In the genomic region with DNA sequence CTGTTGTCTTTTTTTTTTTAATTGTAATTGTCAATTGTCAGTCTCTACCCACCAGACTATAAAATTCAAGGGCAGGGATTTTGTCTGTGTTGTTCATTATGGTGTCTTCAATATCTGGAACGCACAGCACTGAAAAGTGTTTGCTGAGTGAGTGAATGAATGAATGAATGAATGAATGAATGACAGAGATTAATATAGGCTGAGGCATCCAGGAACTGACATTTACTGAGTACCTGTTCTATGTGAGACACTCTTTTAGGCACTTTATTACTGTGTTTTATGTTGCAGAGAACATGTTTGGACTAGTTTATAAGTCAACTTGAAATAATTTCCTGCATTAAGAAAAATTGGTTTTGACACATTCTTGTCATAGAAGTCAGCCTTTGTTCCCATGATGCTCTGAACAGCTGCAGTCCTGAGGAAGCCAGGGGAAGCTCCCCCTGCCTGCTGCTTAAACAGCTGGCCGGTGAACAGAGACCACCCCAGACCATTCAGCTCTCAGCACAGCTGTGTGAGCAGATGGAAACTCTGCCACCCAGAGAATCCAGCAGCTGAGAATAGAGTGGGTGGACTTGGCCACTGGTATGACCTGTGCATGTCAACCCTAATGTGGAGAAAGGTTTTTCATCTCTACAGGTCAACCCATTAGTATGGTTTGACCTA, we compare ENCODE assay signal across 16 cellular contexts.
A peak's percentile ranks its signal among the peaks of the same experiment; 100 is the strongest.
DNase-seq lines count a peak whose midpoint lies in the region; ATAC-seq and TF ChIP-seq lines count a peak whose summit lies in the region.
"Had no signal": no experiment of that assay in that cellular context is flagged by ENCODE, and none has a peak within 500 bp of the region (broad histone marks: within the 10 kb centered on the region; RNA-seq: fewer than 3 reads in every experiment).

No MANE protein-coding gene starts in this region.

- H3K4me3 Mint-ChIP-seq in stimulated activated naive CD8-positive, alpha-beta T cell treated with anti-CD3 and anti-CD28 coated beads, Interleukin-15, Interleukin-2, amounts not matched to agents 100 ng/mL and 50 ng/mL, for 24 hours: no peak overlapping the region
- peak overlapping the region in 1 of 2 donors; percentile 6 for H3K4me3 Mint-ChIP-seq in stimulated activated naive CD8-positive, alpha-beta T cell treated with anti-CD3 and anti-CD28 coated beads, Interleukin-15, amount 100 ng/mL, for 72 hours
- H3K4me3 Mint-ChIP-seq in activated T-helper 1 cell treated with anti-CD3 and anti-CD28 coated beads, Interleukin-12 subunit alpha, Interleukin-12 subunit beta, Interleukin-2, Interleukin-4 antibody, amounts not matched to agents 30 ng/mL and 10 ng/mL and 1 ng/mL, durations not matched to agents 14 hours and 24 hours and 36 hours: no peak overlapping the region
- H3K4me3 Mint-ChIP-seq: B cell, memory B cell had no signal

- DNase-seq in stimulated activated naive CD8-positive, alpha-beta T cell treated with anti-CD3 and anti-CD28 coated beads, Interleukin-15, amount 100 ng/mL, for 72 hours: no peak
- DNase-seq in activated T-helper 1 cell treated with anti-CD3 and anti-CD28 coated beads, Interleukin-12 subunit alpha, Interleukin-12 subunit beta, Interleukin-2, Interleukin-4 antibody, amounts not matched to agents 30 ng/mL and 10 ng/mL and 1 ng/mL, durations not matched to agents 14 hours and 24 hours and 36 hours (ENCODE audit: low spot score): no peak
- peak; percentile 41 for DNase-seq in fibroblast of mammary gland (ENCODE audit: low read depth)
- no peak for DNase-seq in NCI-H774 (lab: John Stamatoyannopoulos, UW)
- no peak for DNase-seq in NCI-H187 (lab: John Stamatoyannopoulos, UW)
- DNase-seq: body of pancreas; heart left ventricle; NCI-H1436; Peyer's patch; psoas muscle; stimulated activated naive CD4-positive, alpha-beta T cell; transverse colon had no signal

- no peak for ATAC-seq in stimulated activated naive CD8-positive, alpha-beta T cell treated with anti-CD3 and anti-CD28 coated beads, Interleukin-15, amount 100 ng/mL, for 72 hours
- no peak for ATAC-seq in HG02588 (IDR thresholded peaks at IDR 0.05; ENCODE audit: unreplicated experiment)
- ATAC-seq: body of pancreas, heart left ventricle, psoas muscle had no signal

- TF ChIP-seq CTCF in fibroblast of mammary gland (conservative IDR thresholded peaks at IDR 0.05; ENCODE audit: control insufficient read depth, insufficient read depth, low read depth, low read length): no peak

- no peaks in the 10 kb centered on the region for H3K36me3 Mint-ChIP-seq in stimulated activated naive CD8-positive, alpha-beta T cell treated with anti-CD3 and anti-CD28 coated beads, Interleukin-15, Interleukin-2, amounts not matched to agents 100 ng/mL and 50 ng/mL, for 24 hours (ENCODE audit: low read depth)
- H3K36me3 Mint-ChIP-seq in activated T-helper 1 cell treated with anti-CD3 and anti-CD28 coated beads, Interleukin-12 subunit alpha, Interleukin-12 subunit beta, Interleukin-2, Interleukin-4 antibody, amounts not matched to agents 30 ng/mL and 10 ng/mL and 1 ng/mL, durations not matched to agents 14 hours and 24 hours and 36 hours (ENCODE audit: low read depth): peaks cover 1% of the 10 kb centered on the region
- H3K36me3 Mint-ChIP-seq: memory B cell had no signal

- H3K9me3 Mint-ChIP-seq in stimulated activated naive CD8-positive, alpha-beta T cell treated with anti-CD3 and anti-CD28 coated beads, Interleukin-15, Interleukin-2, amounts not matched to agents 100 ng/mL and 50 ng/mL, for 24 hours: no peaks in the 10 kb centered on the region
- no peaks in the 10 kb centered on the region for H3K9me3 Mint-ChIP-seq in stimulated activated naive CD8-positive, alpha-beta T cell treated with anti-CD3 and anti-CD28 coated beads, Interleukin-15, amount 100 ng/mL, for 72 hours
- H3K9me3 Mint-ChIP-seq in activated T-helper 1 cell treated with anti-CD3 and anti-CD28 coated beads, Interleukin-12 subunit alpha, Interleukin-12 subunit beta, Interleukin-2, Interleukin-4 antibody, amounts not matched to agents 30 ng/mL and 10 ng/mL and 1 ng/mL, durations not matched to agents 14 hours and 24 hours and 36 hours: no peaks in the 10 kb centered on the region
- H3K9me3 Mint-ChIP-seq: memory B cell had no signal

- no peak overlapping the region for H3K4me3 ChIP-seq in fibroblast of mammary gland (ENCODE audit: control insufficient read depth, low read depth, low read length)
- H3K4me3 ChIP-seq: body of pancreas, heart left ventricle, Peyer's patch, psoas muscle, transverse colon had no signal

- peaks cover 64% of the 10 kb centered on the region for H3K4me1 Mint-ChIP-seq in stimulated activated naive CD8-positive, alpha-beta T cell treated with anti-CD3 and anti-CD28 coated beads, Interleukin-15, Interleukin-2, amounts not matched to agents 100 ng/mL and 50 ng/mL, for 24 hours (ENCODE audit: low read depth)
- H3K4me1 Mint-ChIP-seq in stimulated activated naive CD8-positive, alpha-beta T cell treated with anti-CD3 and anti-CD28 coated beads, Interleukin-15, amount 100 ng/mL, for 72 hours: peaks cover 94% of the 10 kb centered on the region
- H3K4me1 Mint-ChIP-seq in activated T-helper 1 cell treated with anti-CD3 and anti-CD28 coated beads, Interleukin-12 subunit alpha, Interleukin-12 subunit beta, Interleukin-2, Interleukin-4 antibody, amounts not matched to agents 30 ng/mL and 10 ng/mL and 1 ng/mL, durations not matched to agents 14 hours and 24 hours and 36 hours (ENCODE audit: low read depth): peaks cover 83% of the 10 kb centered on the region

- no peaks in the 10 kb centered on the region for H3K27me3 Mint-ChIP-seq in stimulated activated naive CD8-positive, alpha-beta T cell treated with anti-CD3 and anti-CD28 coated beads, Interleukin-15, Interleukin-2, amounts not matched to agents 100 ng/mL and 50 ng/mL, for 24 hours
- H3K27me3 Mint-ChIP-seq in stimulated activated naive CD8-positive, alpha-beta T cell treated with anti-CD3 and anti-CD28 coated beads, Interleukin-15, amount 100 ng/mL, for 72 hours: peaks cover 22% of the 10 kb centered on the region
- H3K27me3 Mint-ChIP-seq in activated T-helper 1 cell treated with anti-CD3 and anti-CD28 coated beads, Interleukin-12 subunit alpha, Interleukin-12 subunit beta, Interleukin-2, Interleukin-4 antibody, amounts not matched to agents 30 ng/mL and 10 ng/mL and 1 ng/mL, durations not matched to agents 14 hours and 24 hours and 36 hours (ENCODE audit: insufficient read depth): no peaks in the 10 kb centered on the region

- intact Hi-C loops in activated T-helper 1 cell treated with anti-CD3 and anti-CD28 coated beads, Interleukin-12 subunit alpha, Interleukin-12 subunit beta, Interleukin-2, Interleukin-4 antibody, amounts not matched to agents 30 ng/mL and 10 ng/mL and 1 ng/mL, durations not matched to agents 14 hours and 24 hours and 36 hours (cut with micrococcal nuclease): loop anchor here (1.0 kb wide), 4 partner anchors 23 to 65 kb away; no protein-coding TSS in a partner anchor

- H3K27ac Mint-ChIP-seq in stimulated activated naive CD8-positive, alpha-beta T cell treated with anti-CD3 and anti-CD28 coated beads, Interleukin-15, Interleukin-2, amounts not matched to agents 100 ng/mL and 50 ng/mL, for 24 hours: peak overlapping the region; percentile 58
- peak overlapping the region in 1 of 2 donors; percentile 55 for H3K27ac Mint-ChIP-seq in stimulated activated naive CD8-positive, alpha-beta T cell treated with anti-CD3 and anti-CD28 coated beads, Interleukin-15, amount 100 ng/mL, for 72 hours
- H3K27ac Mint-ChIP-seq in activated T-helper 1 cell treated with anti-CD3 and anti-CD28 coated beads, Interleukin-12 subunit alpha, Interleukin-12 subunit beta, Interleukin-2, Interleukin-4 antibody, amounts not matched to agents 30 ng/mL and 10 ng/mL and 1 ng/mL, durations not matched to agents 14 hours and 24 hours and 36 hours: peak overlapping the region; percentile 50
- H3K27ac Mint-ChIP-seq: B cell, memory B cell had no signal
